Comparison of ENCODE assay signal across 29 cellular contexts in genomic region chr15:51087513-51087912, GRCh38. TPM values are rescaled to one million over a fixed set of nuclear protein-coding genes. Genes with fewer than 3 reads are reported as not detected.
"Had no signal": no experiment of that assay in that cellular context is flagged by ENCODE, and none has a peak within 500 bp of the region (broad histone marks: within the 10 kb centered on the region; RNA-seq: fewer than 3 reads in every experiment).

No MANE protein-coding gene starts in this region.

- H3K9me3 Mint-ChIP-seq: activated CD8-positive, alpha-beta T cell treated with anti-CD3 and anti-CD28 coated beads for 36 hours; activated naive CD8-positive, alpha-beta T cell treated with anti-CD3 and anti-CD28 coated beads for 36 hours; activated T-cell treated with anti-CD3 and anti-CD28 coated beads, Interleukin-2, amount 50 U/mL, for 72 hours; activated T-helper 17 cell treated with anti-CD3 and anti-CD28 coated beads, Interleukin-2, amount 50 U/mL, for 72 hours had no signal

- H3K4me1 Mint-ChIP-seq: activated T-helper 17 cell treated with anti-CD3 and anti-CD28 coated beads, Interleukin-2, amount 50 U/mL, for 72 hours had no signal

- H3K4me3 Mint-ChIP-seq: activated CD8-positive, alpha-beta T cell treated with anti-CD3 and anti-CD28 coated beads for 36 hours; activated naive CD8-positive, alpha-beta T cell treated with anti-CD3 and anti-CD28 coated beads for 36 hours; activated T-cell treated with anti-CD3 and anti-CD28 coated beads, Interleukin-2, amount 50 U/mL, for 72 hours; activated T-helper 17 cell treated with anti-CD3 and anti-CD28 coated beads, Interleukin-2, amount 50 U/mL, for 72 hours had no signal

- H3K36me3 Mint-ChIP-seq: activated naive CD8-positive, alpha-beta T cell treated with anti-CD3 and anti-CD28 coated beads for 36 hours had no signal

- H3K9me3 ChIP-seq: SJCRH30 had no signal

- H3K36me3 ChIP-seq: cardiac muscle cell, SJCRH30, WERI-Rb-1 had no signal

- H3K27ac ChIP-seq: cardiac muscle cell, SJCRH30, SK-N-MC, WERI-Rb-1 had no signal

- H3K4me1 ChIP-seq: SJCRH30 had no signal

- H3K27ac Mint-ChIP-seq: activated CD8-positive, alpha-beta T cell treated with anti-CD3 and anti-CD28 coated beads for 36 hours; activated naive CD8-positive, alpha-beta T cell treated with anti-CD3 and anti-CD28 coated beads for 36 hours; activated T-cell treated with anti-CD3 and anti-CD28 coated beads, Interleukin-2, amount 50 U/mL, for 72 hours; activated T-helper 17 cell treated with anti-CD3 and anti-CD28 coated beads, Interleukin-2, amount 50 U/mL, for 72 hours had no signal

- H3K4me3 ChIP-seq: cardiac muscle cell, K562, SJCRH30, SK-N-MC had no signal

- DNase-seq: activated CD4-positive, alpha-beta T cell treated with anti-CD3 and anti-CD28 coated beads for 1 hour; activated CD4-positive, alpha-beta T cell treated with anti-CD3 and anti-CD28 coated beads for 48 hours; activated CD4-positive, alpha-beta T cell treated with anti-CD3 and anti-CD28 coated beads, Interleukin-2, amount 50 U/mL, for 4 hours; activated CD4-positive, CD25-positive, alpha-beta regulatory T cell; activated CD8-positive, alpha-beta T cell treated with anti-CD3 and anti-CD28 coated beads for 36 hours; activated effector memory CD4-positive, alpha-beta T cell treated with anti-CD3 and anti-CD28 coated beads, Interleukin-2, amount 50 U/mL, for 16 hours; activated naive CD4-positive, alpha-beta T cell; activated naive CD4-positive, alpha-beta T cell treated with anti-CD3 and anti-CD28 coated beads, Interleukin-2, amount 50 U/mL, for 16 hours; activated naive CD8-positive, alpha-beta T cell treated with anti-CD3 and anti-CD28 coated beads for 36 hours; activated T-cell treated with anti-CD3 and anti-CD28 coated beads, Interleukin-2, amount 50 U/mL, for 1 hour; activated T-cell treated with anti-CD3 and anti-CD28 coated beads, Interleukin-2, amount 50 U/mL, for 72 hours; amniotic stem cell; aorta; NCI-H1048; NCI-H1105 treated with DMSO at 0.1 percent for 48 hours; NCI-H1436; NCI-H1694; NCI-H1930; NCI-H2081 treated with DMSO at 0.1 percent for 48 hours; NCI-H226; NCI-H524 treated with DMSO at 0.1 percent for 48 hours; SHP77; SJCRH30; T1000; WERI-Rb-1 had no signal

- H3K27me3 ChIP-seq: SJCRH30 had no signal

RNA-seq across cellular contexts. Expression of gene TNFAIP8L3, which starts 7.2 kb away (rescaled TPM):
- total RNA-seq: activated T-helper 17 cell treated with anti-CD3 and anti-CD28 coated beads, Interleukin-2, amount 50 U/mL, for 72 hours; cardiac muscle cell; K562 had no signal
- polyA plus RNA-seq: cardiac muscle cell had no signal
